In the genomic region with DNA sequence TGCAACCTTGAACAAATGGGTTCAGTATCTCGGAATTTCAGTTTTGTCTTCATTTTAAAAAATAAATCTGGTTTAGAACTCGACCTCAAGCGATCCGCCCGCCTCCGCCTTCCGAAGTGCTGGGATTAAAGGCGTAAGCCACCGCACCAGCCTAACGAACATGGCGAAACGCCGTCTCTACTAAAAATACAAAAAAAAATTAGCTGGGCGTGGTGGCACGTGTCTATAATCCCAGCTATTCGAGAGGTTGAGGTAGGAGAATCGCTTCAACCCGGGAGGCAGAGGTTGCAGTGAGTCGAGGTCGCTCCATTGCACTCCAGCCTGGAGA, we compare ENCODE assay signal across 8 cellular contexts. TPM values are rescaled to one million over a fixed set of nuclear protein-coding genes. Genes with fewer than 3 reads are reported as not detected.
DNase-seq lines count a peak whose midpoint lies in the region; ATAC-seq lines count a peak whose summit lies in the region.

No MANE protein-coding gene starts in this region.

- H3K4me1 Mint-ChIP-seq in stimulated activated naive B cell treated with anti-CD40 and anti-IgM and Interleukin-4, amounts not matched to agents 10 μg/mL and 1 μg/mL and 100 μg/mL, for 72 hours = peaks cover 10 to 20% of the 10 kb centered on the region in 2 donors

- DNase-seq in NCI-H146 (lab: John Stamatoyannopoulos, UW) = peak; percentile 58
- DNase-seq in NCI-H146 treated with DMSO at 0.1 percent for 48 hours (lab: John Stamatoyannopoulos, UW; ENCODE audit: unreplicated experiment) = no peak
- DNase-seq in activated naive CD4-positive, alpha-beta T cell treated with anti-CD3 and anti-CD28 coated beads, Interleukin-2, amount 50 U/mL, for 72 hours (ENCODE audit: low spot score in 2 of 2) = no peak
- no peak for DNase-seq in stimulated activated naive B cell treated with anti-CD40 and anti-IgM and Interleukin-4, amounts not matched to agents 10 μg/mL and 1 μg/mL and 100 μg/mL, for 72 hours
- DNase-seq in superior temporal gyrus (ENCODE audit: extremely low spot score) = no peak
- no peak for DNase-seq in retina
- no peak for DNase-seq in DMS53 (lab: John Stamatoyannopoulos, UW)

- H3K9ac ChIP-seq in iPS-18a (ENCODE audit: low read length) = peak overlapping the region; percentile 91

- H3K9me3 ChIP-seq in iPS-18a (ENCODE audit: control insufficient read depth, low read depth, low read length) = peaks cover 2% of the 10 kb centered on the region

- H3K36me3 ChIP-seq in iPS-18a (ENCODE audit: control insufficient read depth, low read depth, low read length) = peaks cover 21% of the 10 kb centered on the region

- peak overlapping the region; percentile 88 for H3K4me3 ChIP-seq in iPS-18a (ENCODE audit: low read length)

- H3K27me3 ChIP-seq in iPS-18a (ENCODE audit: control insufficient read depth, insufficient read depth, low read length) = peaks cover 17% of the 10 kb centered on the region

- H3K4me1 ChIP-seq in iPS-18a (ENCODE audit: control insufficient read depth, low read depth, low read length) = peaks cover 4% of the 10 kb centered on the region

- peak overlapping the region; percentile 92 to 99 for H3K4me3 Mint-ChIP-seq in stimulated activated naive B cell treated with anti-CD40 and anti-IgM and Interleukin-4, amounts not matched to agents 10 μg/mL and 1 μg/mL and 100 μg/mL, for 72 hours

- peak overlapping the region; percentile 62 for H3K27ac ChIP-seq in iPS-18a (ENCODE audit: low read length)

- H3K27ac Mint-ChIP-seq in activated naive CD4-positive, alpha-beta T cell treated with anti-CD3 and anti-CD28 coated beads, Interleukin-2, amount 50 U/mL, for 72 hours = peak overlapping the region; percentile 89 to 98
- peak overlapping the region; percentile 100 for H3K27ac Mint-ChIP-seq in stimulated activated naive B cell treated with anti-CD40 and anti-IgM and Interleukin-4, amounts not matched to agents 10 μg/mL and 1 μg/mL and 100 μg/mL, for 72 hours

- peaks cover 10 to 14% of the 10 kb centered on the region in 2 donors for H3K27me3 Mint-ChIP-seq in stimulated activated naive B cell treated with anti-CD40 and anti-IgM and Interleukin-4, amounts not matched to agents 10 μg/mL and 1 μg/mL and 100 μg/mL, for 72 hours

- peaks cover 11 to 29% of the 10 kb centered on the region in 2 donors for H3K9me3 Mint-ChIP-seq in activated naive CD4-positive, alpha-beta T cell treated with anti-CD3 and anti-CD28 coated beads, Interleukin-2, amount 50 U/mL, for 72 hours
- H3K9me3 Mint-ChIP-seq in stimulated activated naive B cell treated with anti-CD40 and anti-IgM and Interleukin-4, amounts not matched to agents 10 μg/mL and 1 μg/mL and 100 μg/mL, for 72 hours = peaks cover 7 to 10% of the 10 kb centered on the region in 2 donors

- no peak for ATAC-seq in activated naive CD4-positive, alpha-beta T cell treated with anti-CD3 and anti-CD28 coated beads, Interleukin-2, amount 50 U/mL, for 72 hours
- no peak for ATAC-seq in stimulated activated naive B cell treated with anti-CD40 and anti-IgM and Interleukin-4, amounts not matched to agents 10 μg/mL and 1 μg/mL and 100 μg/mL, for 72 hours (replicated peaks)

- H3K36me3 Mint-ChIP-seq in activated naive CD4-positive, alpha-beta T cell treated with anti-CD3 and anti-CD28 coated beads, Interleukin-2, amount 50 U/mL, for 72 hours = peaks cover 57 to 64% of the 10 kb centered on the region in 2 donors
- H3K36me3 Mint-ChIP-seq in stimulated activated naive B cell treated with anti-CD40 and anti-IgM and Interleukin-4, amounts not matched to agents 10 μg/mL and 1 μg/mL and 100 μg/mL, for 72 hours = peaks cover 41 to 57% of the 10 kb centered on the region in 2 donors

RNA-seq across cellular contexts. Expression of gene ZNF302, which starts 0.6 kb away (rescaled TPM):
- total RNA-seq in activated naive CD4-positive, alpha-beta T cell treated with anti-CD3 and anti-CD28 coated beads, Interleukin-2, amount 50 U/mL, for 72 hours = 10 to 100 TPM in 1 of 2 donors, 1 to 10 TPM in 1; 9.2 to 15.3 TPM

RNA-seq across cellular contexts. Expression of gene SCGB2B2, which starts 1.1 kb away (rescaled TPM):
- under 1 TPM; 0.33 to 0.36 TPM for total RNA-seq in activated naive CD4-positive, alpha-beta T cell treated with anti-CD3 and anti-CD28 coated beads, Interleukin-2, amount 50 U/mL, for 72 hours

RNA-seq across cellular contexts. Expression of gene ZNF181, which starts 56.0 kb away (rescaled TPM):
- 1 to 10 TPM; 2.5 to 4.6 TPM for total RNA-seq in activated naive CD4-positive, alpha-beta T cell treated with anti-CD3 and anti-CD28 coated beads, Interleukin-2, amount 50 U/mL, for 72 hours
